Comparison of ENCODE assay signal across 8 cellular contexts in genomic region chr5:73135429-73136276, GRCh38. TPM values are rescaled to one million over a fixed set of nuclear protein-coding genes. Genes with fewer than 3 reads are reported as not detected.
DNase-seq lines count a peak whose midpoint lies in the region; ATAC-seq, FAIRE-seq and TF ChIP-seq lines count a peak whose summit lies in the region.

No MANE protein-coding gene starts in this region.

- H3K27ac Mint-ChIP-seq in WTC11 (no peak overlapping the region), mesothelial cell of epicardium (peak overlapping the region; percentile 59)

- no peak for TF ChIP-seq POLR2A in GM12892 (IDR thresholded peaks at IDR 0.05; ENCODE audit: low read depth, low read length)

- POLR2A ChIA-PET in WTC11 (lab: Charles Lee) = no interaction called here

- FAIRE-seq in D721Med (lab: Jason Lieb, UNC) = no peak
- FAIRE-seq in GM12892 (lab: Jason Lieb, UNC) = no peak

- H3K4me3 Mint-ChIP-seq in WTC11 (no peak overlapping the region), mesothelial cell of epicardium (no peak overlapping the region)

- peak; percentile 79 for ATAC-seq in WTC11
- no peak for ATAC-seq in GM18861 (IDR thresholded peaks at IDR 0.05; ENCODE audit: unreplicated experiment)

- TF ChIP-seq CTCF in D721Med (IDR thresholded peaks at IDR 0.05; ENCODE audit: insufficient read depth, missing control alignments) = peak; percentile 22
- TF ChIP-seq CTCF in WTC11 (IDR thresholded peaks at IDR 0.05) = peak; percentile 39; the same call in 1 of the 2 replicates
- TF ChIP-seq CTCF in mesothelial cell of epicardium (IDR thresholded peaks at IDR 0.05; ENCODE audit: unreplicated experiment) = peak; percentile 52

- no peaks in the 10 kb centered on the region for H3K27me3 Mint-ChIP-seq in WTC11 (ENCODE audit: low read depth)
- H3K27me3 Mint-ChIP-seq in mesothelial cell of epicardium (ENCODE audit: low read depth) = no peaks in the 10 kb centered on the region

- DNase-seq in D721Med (ENCODE audit: insufficient read length, low spot score) (no peak), HT1080 (ENCODE audit: low read depth) (peak; percentile 55), WTC11 (ENCODE audit: low spot score) (peak; percentile 36), mesothelial cell of epicardium (ENCODE audit: low spot score in 2 of 2, unreplicated experiment in 2 of 2) (peak in 1 of 2 experiments; percentile 50), Ammon's horn (ENCODE audit: low spot score) (no peak), GM12892 (ENCODE audit: insufficient read length) (no peak), HK-2 (ENCODE audit: unreplicated experiment) (no peak)

- H3K36me3 Mint-ChIP-seq in WTC11 = no peaks in the 10 kb centered on the region
- no peaks in the 10 kb centered on the region for H3K36me3 Mint-ChIP-seq in mesothelial cell of epicardium

- no peaks in the 10 kb centered on the region for H3K9me3 Mint-ChIP-seq in WTC11
- H3K9me3 Mint-ChIP-seq in mesothelial cell of epicardium = no peaks in the 10 kb centered on the region

- CTCF ChIA-PET in WTC11 (lab: Charles Lee) = interaction anchor here (0.6 to 2.7 kb wide), 10 partner anchors 9 to 83 kb away, joined by 3 to 22 read pairs (median 4); partner anchors contain the start of gene TMEM171

- H3K4me1 Mint-ChIP-seq in WTC11 (peaks cover 25% of the 10 kb centered on the region), mesothelial cell of epicardium (peaks cover 30% of the 10 kb centered on the region)

TF ChIP-seq in WTC11, 78 proteins besides CTCF, POLR2A, EP300 and RAD21:
- TF ChIP-seq ZNF263 (CRISPR knock-in tag; IDR thresholded peaks at IDR 0.05; ENCODE audit: low read depth) = no peak
- no peak for TF ChIP-seq CREM (CRISPR knock-in tag; IDR thresholded peaks at IDR 0.05)
- no peak for TF ChIP-seq OVOL2 (CRISPR knock-in tag; IDR thresholded peaks at IDR 0.05; ENCODE audit: borderline replicate concordance)
- TF ChIP-seq ATF2 (CRISPR knock-in tag; IDR thresholded peaks at IDR 0.05; ENCODE audit: borderline replicate concordance, low read depth) = no peak
- TF ChIP-seq GTF2I (CRISPR knock-in tag; conservative IDR thresholded peaks at IDR 0.05) = no peak
- no peak for TF ChIP-seq ZBTB21 (CRISPR knock-in tag; IDR thresholded peaks at IDR 0.05; ENCODE audit: borderline replicate concordance)
- TF ChIP-seq ETV6 (CRISPR knock-in tag; IDR thresholded peaks at IDR 0.05) = no peak
- no peak for TF ChIP-seq AFF4 (CRISPR knock-in tag; IDR thresholded peaks at IDR 0.05; ENCODE audit: borderline replicate concordance)
TF ChIP-seq in WTC11: peak in this region for 0.

RNA-seq across cellular contexts. Expression of gene TMEM171, which starts 15.3 kb away (rescaled TPM):
- not detected in 2 replicates for total RNA-seq in HT1080 (2014; rRNA removed; shearing (Covaris generic))
- polyA plus RNA-seq in HT1080 (2015; cell fraction: cytosol; rRNA removed) = 0.40 and 0.50 TPM in 2 replicates
- 0.42 and 0.73 TPM in 2 replicates for polyA plus RNA-seq in HT1080 (2015; cell fraction: nucleus; rRNA removed)
- total RNA-seq in WTC11 (2021) (0.96 to 1.8 TPM (median 1.7 TPM) in 3 replicates), mesothelial cell of epicardium (0.18 TPM in 2 of 3 replicates, not detected in the other)
- polyA plus RNA-seq in GM12892 (2012; ENCODE audit: missing spikeins) = not detected

RNA-seq across cellular contexts. Expression of gene TMEM174, which starts 37.3 kb away (rescaled TPM):
- not detected in 2 replicates for total RNA-seq in HT1080 (2014; rRNA removed; shearing (Covaris generic))
- not detected in 2 replicates for polyA plus RNA-seq in HT1080 (2015; cell fraction: cytosol; rRNA removed)
- polyA plus RNA-seq in HT1080 (2015; cell fraction: nucleus; rRNA removed) = not detected in 2 replicates
- not detected in 3 replicates for total RNA-seq in WTC11 (2021)
- not detected in 3 replicates for total RNA-seq in mesothelial cell of epicardium
- polyA plus RNA-seq in GM12892 (2012; ENCODE audit: missing spikeins) = not detected

Comparison
In these comparisons a context has a peak if more than half of its experiments do, and no peak if none do; other contexts are left out.
1. DNase-seq: peak in HT1080 (single experiment) and WTC11 (single experiment); none in D721Med (single experiment), Ammon's horn (single experiment), GM12892 (single experiment) and HK-2 (single experiment).
2. Peak in every context shown above with its lines, with median percentiles within 50 percentile points of each other: CTCF ChIP-seq.